In the genomic region with DNA sequence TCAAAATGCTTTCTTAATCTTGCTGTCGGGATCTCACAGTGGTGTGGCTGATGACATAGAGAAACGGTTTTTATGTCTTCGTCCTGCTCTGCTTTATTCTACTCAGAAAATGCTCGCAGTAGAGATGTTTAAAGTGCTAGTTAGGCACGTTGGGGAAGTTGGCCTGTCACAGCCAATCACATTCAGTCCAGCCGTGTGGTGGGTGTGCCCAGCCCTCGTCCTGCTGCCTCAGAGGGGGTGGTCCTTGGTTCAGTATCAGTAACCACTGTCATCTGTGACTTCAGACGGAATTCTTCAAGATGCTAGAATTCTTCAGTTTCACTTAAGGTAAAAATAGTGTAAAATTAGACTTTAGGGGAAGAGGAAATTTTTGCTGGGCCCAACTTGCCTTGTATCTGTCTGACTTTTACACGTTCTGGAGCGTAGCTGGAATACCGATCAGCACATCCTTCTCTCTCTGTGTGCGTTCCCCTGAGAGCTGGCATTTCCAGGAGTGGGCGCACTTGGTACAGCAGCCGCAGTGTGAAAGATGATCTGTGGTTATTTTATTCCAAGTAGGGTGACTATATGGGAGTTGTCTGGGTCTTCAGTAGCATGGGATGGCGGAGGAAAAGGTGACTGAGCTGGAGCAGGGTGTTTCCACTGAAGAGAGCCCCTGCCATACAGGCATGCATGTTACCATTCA, we compare ENCODE assay signal across 27 cellular contexts. TPM values are rescaled to one million over a fixed set of nuclear protein-coding genes. Genes with fewer than 3 reads are reported as not detected.
DNase-seq lines count a peak whose midpoint lies in the region; ATAC-seq and TF ChIP-seq lines count a peak whose summit lies in the region.
"Had no signal": no experiment of that assay in that cellular context is flagged by ENCODE, and none has a peak within 500 bp of the region (broad histone marks: within the 10 kb centered on the region; RNA-seq: fewer than 3 reads in every experiment).

No MANE protein-coding gene starts in this region.

- no peak overlapping the region for H3K56ac ChIP-seq in mesendoderm (ENCODE audit: low read length)

- no peak overlapping the region for H4K5ac ChIP-seq in mesendoderm (ENCODE audit: low read length)

- H3K9me3 Mint-ChIP-seq in endodermal cell (no peaks in the 10 kb centered on the region), T-cell (no peaks in the 10 kb centered on the region)
- H3K9me3 Mint-ChIP-seq: activated naive CD8-positive, alpha-beta T cell treated with anti-CD3 and anti-CD28 coated beads for 36 hours; naive B cell; stimulated activated memory B cell treated with anti-CD40 and anti-IgM and Interleukin-4, amounts not matched to agents 10 μg/mL and 1 μg/mL and 100 μg/mL, for 72 hours had no signal

- H3K79me2 ChIP-seq in mesendoderm (ENCODE audit: control insufficient read depth, insufficient read depth, low read length): no peaks in the 10 kb centered on the region

- H3K4me1 Mint-ChIP-seq in endodermal cell: peaks cover 3% of the 10 kb centered on the region
- H3K4me1 Mint-ChIP-seq in T-cell: peaks cover 4 to 11% (median 10%) of the 10 kb centered on the region in 3 donors
- H3K4me1 Mint-ChIP-seq: naive B cell; stimulated activated memory B cell treated with anti-CD40 and anti-IgM and Interleukin-4, amounts not matched to agents 10 μg/mL and 1 μg/mL and 100 μg/mL, for 72 hours had no signal

- no peak overlapping the region for H4K8ac ChIP-seq in mesendoderm (ENCODE audit: low read depth, low read length)

- no peaks in the 10 kb centered on the region for H3K4me1 ChIP-seq in endodermal cell (ENCODE audit: control insufficient read depth, insufficient read depth, low read length)
- no peaks in the 10 kb centered on the region for H3K4me1 ChIP-seq in mesendoderm (ENCODE audit: control insufficient read depth, low read depth, low read length)
- H3K4me1 ChIP-seq: upper lobe of left lung had no signal

- no peak overlapping the region for H3K4me3 Mint-ChIP-seq in endodermal cell
- no peak overlapping the region for H3K4me3 Mint-ChIP-seq in T-cell
- H3K4me3 Mint-ChIP-seq: activated naive CD8-positive, alpha-beta T cell treated with anti-CD3 and anti-CD28 coated beads for 36 hours; naive B cell; stimulated activated memory B cell treated with anti-CD40 and anti-IgM and Interleukin-4, amounts not matched to agents 10 μg/mL and 1 μg/mL and 100 μg/mL, for 72 hours had no signal

- H3K79me1 ChIP-seq in mesendoderm (ENCODE audit: low read length): no peaks in the 10 kb centered on the region

- no peak overlapping the region for H3K9ac ChIP-seq in endodermal cell (ENCODE audit: extremely low read depth, low read length, poor library complexity, severe bottlenecking)
- H3K9ac ChIP-seq in mesendoderm (ENCODE audit: low read length): no peak overlapping the region
- H3K9ac ChIP-seq: GM23248, SK-N-SH had no signal

- POLR2A ChIA-PET in T-cell (lab: Charles Lee): no interaction called here

- H3K4ac ChIP-seq in mesendoderm (ENCODE audit: low read depth, low read length): no peak overlapping the region

- CTCF ChIA-PET in T-cell (lab: Charles Lee): no interaction called here

- H3K36me3 Mint-ChIP-seq in endodermal cell (ENCODE audit: low read depth) (peaks cover 13% of the 10 kb centered on the region), T-cell (peaks cover 16% of the 10 kb centered on the region)
- H3K36me3 Mint-ChIP-seq: activated naive CD8-positive, alpha-beta T cell treated with anti-CD3 and anti-CD28 coated beads for 36 hours had no signal

- no peak overlapping the region for H3K27ac Mint-ChIP-seq in endodermal cell
- no peak overlapping the region for H3K27ac Mint-ChIP-seq in T-cell
- H3K27ac Mint-ChIP-seq: activated naive CD8-positive, alpha-beta T cell treated with anti-CD3 and anti-CD28 coated beads for 36 hours; naive B cell; stimulated activated memory B cell treated with anti-CD40 and anti-IgM and Interleukin-4, amounts not matched to agents 10 μg/mL and 1 μg/mL and 100 μg/mL, for 72 hours had no signal

- H3K27ac ChIP-seq in endodermal cell (ENCODE audit: low read depth, low read length): no peak overlapping the region
- no peak overlapping the region for H3K27ac ChIP-seq in mesendoderm (ENCODE audit: low read depth, low read length)
- H3K27ac ChIP-seq: epithelial cell of prostate, GM23248, upper lobe of left lung had no signal

- no peak for ATAC-seq in HG03135 (IDR thresholded peaks at IDR 0.05; ENCODE audit: unreplicated experiment)
- no peak for ATAC-seq in omental fat pad (ENCODE audit: low FRiP score)
- no peak for ATAC-seq in HG03159 (IDR thresholded peaks at IDR 0.05; ENCODE audit: unreplicated experiment)
- no peak for ATAC-seq in T-cell (replicated peaks in 1 of 4)
- ATAC-seq: stimulated activated memory B cell treated with anti-CD40 and anti-IgM and Interleukin-4, amounts not matched to agents 10 μg/mL and 1 μg/mL and 100 μg/mL, for 72 hours had no signal

- H3K4me3 ChIP-seq in endodermal cell (ENCODE audit: low read length) (no peak overlapping the region), mesendoderm (ENCODE audit: low read length) (no peak overlapping the region)
- H3K4me3 ChIP-seq: GM23248, upper lobe of left lung had no signal

- no peak overlapping the region for H2BK15ac ChIP-seq in mesendoderm (replicated peaks; ENCODE audit: low read depth)

- no peak overlapping the region for H3K18ac ChIP-seq in mesendoderm (ENCODE audit: low read length)

- H2AK5ac ChIP-seq in mesendoderm (ENCODE audit: low read length): no peak overlapping the region

- TF ChIP-seq CTCF in endodermal cell (conservative IDR thresholded peaks at IDR 0.05): no peak
- TF ChIP-seq CTCF in omental fat pad (IDR thresholded peaks at IDR 0.05): no peak

- DNase-seq in Ammon's horn (ENCODE audit: low spot score) (peak; percentile 41), NCI-H2107 treated with DMSO at 0.1 percent for 48 hours (lab: John Stamatoyannopoulos, UW; ENCODE audit: unreplicated experiment) (peak; percentile 17), endodermal cell (peak; percentile 72), mesendoderm (peak; percentile 25), omental fat pad (ENCODE audit: low spot score) (no peak), T-cell (no peak)
- DNase-seq: activated CD4-positive, CD25-positive, alpha-beta regulatory T cell treated with anti-CD3 and anti-CD28 coated beads, Interleukin-2, amount 50 U/mL, for 72 hours; activated effector memory CD4-positive, alpha-beta T cell treated with Interleukin-2 at 50 U/mL for 16 hours; activated naive CD8-positive, alpha-beta T cell treated with anti-CD3 and anti-CD28 coated beads for 36 hours; aorta; DMS79 treated with DMSO at 0.1 percent for 48 hours; GDM1; GM23248; kidney; midbrain; naive B cell; NCI-H1048; NCI-H2171; NCI-H510A treated with DMSO at 0.1 percent for 48 hours; SK-N-SH; stimulated activated CD4-positive, alpha-beta T cell treated with anti-CD3 and anti-CD28 coated beads, Interleukin-15, amount 100 ng/mL, for 24 hours; T-helper 2 cell; upper lobe of left lung had no signal

- no peak overlapping the region for H3K23ac ChIP-seq in mesendoderm (ENCODE audit: low read length)

- no peak overlapping the region for H2BK5ac ChIP-seq in mesendoderm (ENCODE audit: low read length)

- no peaks in the 10 kb centered on the region for H3K27me3 ChIP-seq in endodermal cell (ENCODE audit: control insufficient read depth, insufficient read depth, low read length, poor library complexity, severe bottlenecking)
- H3K27me3 ChIP-seq in mesendoderm (ENCODE audit: insufficient read depth, low read length, poor library complexity): no peaks in the 10 kb centered on the region
- H3K27me3 ChIP-seq: upper lobe of left lung had no signal

- no peak overlapping the region for H2BK120ac ChIP-seq in mesendoderm (ENCODE audit: low read depth, low read length)

- H3K27me3 Mint-ChIP-seq in endodermal cell (ENCODE audit: insufficient read depth): no peaks in the 10 kb centered on the region
- no peaks in the 10 kb centered on the region for H3K27me3 Mint-ChIP-seq in T-cell
- H3K27me3 Mint-ChIP-seq: activated naive CD8-positive, alpha-beta T cell treated with anti-CD3 and anti-CD28 coated beads for 36 hours; naive B cell; stimulated activated memory B cell treated with anti-CD40 and anti-IgM and Interleukin-4, amounts not matched to agents 10 μg/mL and 1 μg/mL and 100 μg/mL, for 72 hours had no signal

- WGBS in endodermal cell (ENCODE audit: insufficient coverage in 1 of 2, insufficient read length in 1 of 2), 2 experiments: 81 to 90% methylated on average over 12 to 15 of the region's 15 CpGs
- no CpG with 5 or more reads among the region's 15 CpGs for WGBS in mesendoderm (ENCODE audit: extremely low coverage, insufficient coverage, low lambda C conversion rate)

- no peaks in the 10 kb centered on the region for H3K9me3 ChIP-seq in endodermal cell (ENCODE audit: control insufficient read depth, low read length)
- H3K9me3 ChIP-seq: SK-N-SH, upper lobe of left lung had no signal

- H3K4me2 ChIP-seq in mesendoderm (ENCODE audit: low read length): no peak overlapping the region
- H3K4me2 ChIP-seq: SK-N-SH had no signal

- peaks cover 29% of the 10 kb centered on the region for H3K36me3 ChIP-seq in endodermal cell (ENCODE audit: control insufficient read depth, insufficient read depth, low read length)
- H3K36me3 ChIP-seq in mesendoderm (ENCODE audit: control insufficient read depth, insufficient read depth, low read length): no peaks in the 10 kb centered on the region

RNA-seq across cellular contexts. Expression of a gene that starts 18.5 kb away (rescaled TPM):
- total RNA-seq in endodermal cell (10 to 100 TPM; 21.9 to 28.3 TPM), omental fat pad (10 to 100 TPM in 3 of 4 donors, 1 to 10 TPM in 1; 8.4 to 15.9 (median 12.5) TPM), T-cell (10 to 100 TPM in 3 of 5 donors, 1 to 10 TPM in 2; 6.3 to 12.1 (median 11.8) TPM)
- polyA plus RNA-seq in endodermal cell (2013, experiment 1 of 2): 14.1 TPM
- 10.9 TPM for polyA plus RNA-seq in endodermal cell (2013, experiment 2 of 2)
- 11.7 TPM for polyA plus RNA-seq in mesendoderm (2013, experiment 1 of 2)
- polyA plus RNA-seq in mesendoderm (2013, experiment 2 of 2): 12.0 TPM

RNA-seq across cellular contexts. Expression of a gene that starts 50.4 kb away (rescaled TPM):
- total RNA-seq in endodermal cell (10 to 100 TPM in 1 of 2 donors, 1 to 10 TPM in 1; 9.7 to 13.5 TPM), omental fat pad (10 to 100 TPM in 3 of 4 donors, 1 to 10 TPM in 1; 5.3 to 36.4 (median 15.4) TPM), T-cell (10 to 100 TPM in 4 of 5 donors, 1 to 10 TPM in 1; 9.3 to 24.5 (median 13.0) TPM)
- 5.6 TPM for polyA plus RNA-seq in endodermal cell (2013, experiment 1 of 2)
- 4.9 TPM for polyA plus RNA-seq in endodermal cell (2013, experiment 2 of 2)
- polyA plus RNA-seq in mesendoderm (2013, experiment 1 of 2): 2.2 TPM
- 2.0 TPM for polyA plus RNA-seq in mesendoderm (2013, experiment 2 of 2)

Comparison
In these comparisons a context has a peak if more than half of its experiments do, and no peak if none do; other contexts are left out.
1. DNase-seq: peak in Ammon's horn (single experiment), NCI-H2107 treated with DMSO at 0.1 percent for 48 hours (single experiment), endodermal cell (single experiment) and mesendoderm (single experiment); none in omental fat pad (single experiment) and T-cell (0 of 34).